17 cellular contexts compared by ENCODE assay signal in genomic region chr10:129445445-129445844, GRCh38. TPM values are rescaled to one million over a fixed set of nuclear protein-coding genes. Genes with fewer than 3 reads are reported as not detected.
DNase-seq lines count a peak whose midpoint lies in the region; ATAC-seq and TF ChIP-seq lines count a peak whose summit lies in the region.
"Had no signal": no experiment of that assay in that cellular context is flagged by ENCODE, and none has a peak within 500 bp of the region (broad histone marks: within the 10 kb centered on the region; RNA-seq: fewer than 3 reads in every experiment).

No MANE protein-coding gene starts in this region.

- H3K36me3 ChIP-seq in endodermal cell (ENCODE audit: control insufficient read depth, insufficient read depth, low read length): no peaks in the 10 kb centered on the region
- H3K36me3 ChIP-seq: BE2C, BLaER1 had no signal

- no peak overlapping the region for H3K4me3 ChIP-seq in endodermal cell (ENCODE audit: low read length)
- H3K4me3 ChIP-seq: BLaER1 had no signal

- no peak for ATAC-seq in GM21576 (IDR thresholded peaks at IDR 0.05; ENCODE audit: unreplicated experiment)

- no peak overlapping the region for H3K27ac Mint-ChIP-seq in endodermal cell
- H3K27ac Mint-ChIP-seq: CD14-positive monocyte; CD4-positive, alpha-beta memory T cell; CD4-positive, CD25-positive, alpha-beta regulatory T cell; CD8-positive, alpha-beta memory T cell had no signal

- peaks cover 10% of the 10 kb centered on the region for H3K4me1 Mint-ChIP-seq in endodermal cell
- H3K4me1 Mint-ChIP-seq: CD14-positive monocyte; CD4-positive, alpha-beta memory T cell; CD4-positive, CD25-positive, alpha-beta regulatory T cell; CD8-positive, alpha-beta memory T cell had no signal

- no peak overlapping the region for H3K9ac ChIP-seq in endodermal cell (ENCODE audit: extremely low read depth, low read length, poor library complexity, severe bottlenecking)
- H3K9ac ChIP-seq: BLaER1 had no signal

- H3K27me3 Mint-ChIP-seq in endodermal cell (ENCODE audit: insufficient read depth): peaks cover 2% of the 10 kb centered on the region

- no peak overlapping the region for H3K27ac ChIP-seq in endodermal cell (ENCODE audit: low read depth, low read length)
- H3K27ac ChIP-seq: BLaER1 had no signal

- no peak overlapping the region for H3K4me3 Mint-ChIP-seq in endodermal cell
- H3K4me3 Mint-ChIP-seq: CD14-positive monocyte; CD4-positive, alpha-beta memory T cell; CD4-positive, CD25-positive, alpha-beta regulatory T cell; CD8-positive, alpha-beta memory T cell had no signal

- no peak for TF ChIP-seq CTCF in endodermal cell (conservative IDR thresholded peaks at IDR 0.05)

- no peaks in the 10 kb centered on the region for H3K9me3 Mint-ChIP-seq in endodermal cell
- H3K9me3 Mint-ChIP-seq: CD4-positive, alpha-beta memory T cell; CD8-positive, alpha-beta memory T cell had no signal

- DNase-seq in endodermal cell (peak; percentile 24), islet precursor cell (peak; percentile 25), occipital lobe (lab: John Stamatoyannopoulos, UW) (no peak)
- DNase-seq in activated T-cell treated with anti-CD3 and anti-CD28 coated beads, Interleukin-2, amount 50 U/mL, for 48 hours: no peak
- DNase-seq: 8988T; ACHN; BE2C; C1 segment of cervical spinal cord; CD4-positive, alpha-beta memory T cell; CD4-positive, CD25-positive, alpha-beta regulatory T cell; CD8-positive, alpha-beta memory T cell; COR-L47; DMS79 treated with DMSO at 0.1 percent for 48 hours; GF-D8 had no signal

- H3K4me1 ChIP-seq in endodermal cell (ENCODE audit: control insufficient read depth, insufficient read depth, low read length): no peaks in the 10 kb centered on the region
- H3K4me1 ChIP-seq: BE2C had no signal

- no peaks in the 10 kb centered on the region for H3K36me3 Mint-ChIP-seq in endodermal cell (ENCODE audit: low read depth)
- H3K36me3 Mint-ChIP-seq: CD14-positive monocyte; CD4-positive, alpha-beta memory T cell; CD4-positive, CD25-positive, alpha-beta regulatory T cell; CD8-positive, alpha-beta memory T cell had no signal

- H3K27me3 ChIP-seq in endodermal cell (ENCODE audit: control insufficient read depth, insufficient read depth, low read length, poor library complexity, severe bottlenecking): no peaks in the 10 kb centered on the region
- H3K27me3 ChIP-seq: BE2C, BLaER1 had no signal

- WGBS in endodermal cell (ENCODE audit: insufficient coverage in 1 of 2, insufficient read length in 1 of 2), 2 experiments: 91 to 95% methylated on average over 9 of the region's 9 CpGs

- H3K9me3 ChIP-seq in endodermal cell (ENCODE audit: control insufficient read depth, low read length): no peaks in the 10 kb centered on the region
- H3K9me3 ChIP-seq: BE2C, BLaER1 had no signal

RNA-seq across cellular contexts. Expression of gene MGMT, which starts 21.6 kb away (rescaled TPM):
- total RNA-seq in endodermal cell (10 to 100 TPM; 28.6 to 33.7 TPM), occipital lobe (6.6 TPM)
- polyA plus RNA-seq in endodermal cell (2013, experiment 1 of 2): 16.4 TPM
- polyA plus RNA-seq in endodermal cell (2013, experiment 2 of 2): 15.1 TPM

Comparison
In these comparisons a context has a peak if more than half of its experiments do, and no peak if none do; other contexts are left out.
1. DNase-seq: peak in endodermal cell (single experiment) and islet precursor cell (single experiment); none in occipital lobe (single experiment) and activated T-cell treated with anti-CD3 and anti-CD28 coated beads, Interleukin-2, amount 50 U/mL, for 48 hours (0 of 2).